Comparison of ENCODE assay signal across 8 cellular contexts in the genomic region with DNA sequence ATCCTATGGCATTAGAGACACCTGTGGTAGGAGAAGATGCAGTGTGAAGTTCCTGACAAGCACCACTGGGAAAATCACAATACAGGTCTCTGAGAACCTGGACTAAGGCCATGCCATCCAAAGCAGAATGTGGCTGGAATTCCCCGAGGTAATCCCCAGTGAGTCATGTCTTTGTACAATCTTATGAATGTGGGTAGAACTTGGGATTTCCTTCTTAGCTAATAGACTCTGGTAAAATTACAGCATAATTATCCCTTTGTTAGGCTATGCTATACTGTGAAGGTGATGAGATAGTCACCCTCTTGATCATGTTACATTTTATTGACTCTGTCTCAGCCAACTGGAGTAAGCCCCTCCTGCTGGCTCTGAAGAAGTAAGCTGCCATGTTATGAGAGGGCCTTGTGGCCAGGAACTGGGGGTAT.
DNase-seq lines count a peak whose midpoint lies in the region; ATAC-seq and TF ChIP-seq lines count a peak whose summit lies in the region.

No MANE protein-coding gene starts in this region.

- no peak overlapping the region for H3K27ac ChIP-seq in body of pancreas

- 67 to 77% methylated on average over 1 of the region's 1 CpG for WGBS in body of pancreas, 2 donors

- no peak overlapping the region for H3K4me3 ChIP-seq in body of pancreas

- ATAC-seq in HG03280 (IDR thresholded peaks at IDR 0.05; ENCODE audit: unreplicated experiment): peak; percentile 49
- ATAC-seq in body of pancreas: peak; percentile 30

- H3K36me3 ChIP-seq in body of pancreas (replicated peaks in 1 of 2; ENCODE audit: insufficient read depth in 1 of 2, low read depth in 2 of 2): no peaks in the 10 kb centered on the region

- intact Hi-C loops in body of pancreas (cut with DNase I): no loop called here

- no peaks in the 10 kb centered on the region for H3K4me1 ChIP-seq in body of pancreas

- H3K9me3 ChIP-seq in body of pancreas: no peaks in the 10 kb centered on the region

- DNase-seq in stimulated activated CD4-positive, alpha-beta T cell treated with anti-CD3 and anti-CD28 coated beads, Interleukin-4, amount 100 ng/mL, for 24 hours: peak; percentile 16
- DNase-seq in stimulated activated CD4-positive, alpha-beta T cell treated with anti-CD3 and anti-CD28 coated beads, Interleukin-1b, Interleukin-23, amount 100 ng/mL, for 48 hours: no peak
- DNase-seq in body of pancreas: no peak
- no peak for DNase-seq in midbrain (lab: John Stamatoyannopoulos, UW)
- no peak for DNase-seq in NCI-H2081 treated with DMSO at 0.1 percent for 48 hours (lab: John Stamatoyannopoulos, UW)
- DNase-seq in activated gamma-delta T cell treated with Interleukin-2 at 50 U/mL for 16 hours: no peak
- DNase-seq in DMS79 (lab: John Stamatoyannopoulos, UW): no peak

- no peak for TF ChIP-seq CTCF in body of pancreas (IDR thresholded peaks at IDR 0.05)

- TF ChIP-seq POLR2A in body of pancreas (IDR thresholded peaks at IDR 0.05): no peak

- H3K27me3 ChIP-seq in body of pancreas: no peaks in the 10 kb centered on the region
